6 cellular contexts compared by ENCODE assay signal in genomic region chr7:85664341-85664740, GRCh38.
"Had no signal": no experiment of that assay in that cellular context is flagged by ENCODE, and none has a peak within 500 bp of the region (broad histone marks: within the 10 kb centered on the region; RNA-seq: fewer than 3 reads in every experiment).

No MANE protein-coding gene starts in this region.

- DNase-seq: GM23248, GOT3, H7, HFFc6, IMR-90 had no signal

- FAIRE-seq: K562 had no signal
